In the genomic region with DNA sequence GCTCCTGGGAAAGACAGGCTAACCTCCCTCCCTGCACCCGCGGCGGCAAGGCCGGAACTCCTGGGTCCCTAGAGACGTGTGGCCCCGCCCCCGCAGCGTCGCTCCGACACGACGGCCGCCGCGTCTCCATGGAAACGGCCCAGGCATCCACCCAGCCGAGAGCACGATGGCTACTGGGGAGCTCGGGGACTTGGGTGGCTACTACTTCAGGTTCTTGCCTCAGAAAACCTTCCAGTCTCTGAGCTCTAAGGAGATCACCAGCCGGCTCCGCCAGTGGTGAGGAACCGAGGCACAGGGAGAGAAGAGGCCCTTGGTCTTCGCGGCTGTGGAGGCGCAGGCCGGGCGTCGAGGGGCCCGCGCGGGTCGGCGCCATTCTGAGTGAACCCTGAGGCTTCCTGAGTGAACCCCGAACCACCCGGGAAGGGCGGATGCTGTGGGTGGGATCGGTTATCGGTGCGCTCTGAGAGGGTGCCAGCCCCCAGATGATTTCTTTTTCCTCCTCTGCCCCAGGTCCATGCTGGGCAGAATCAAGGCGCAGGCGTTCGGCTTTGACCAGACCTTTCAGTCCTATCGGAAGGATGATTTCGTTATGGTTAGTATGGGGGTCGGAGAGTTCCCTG, we compare ENCODE assay signal across 8 cellular contexts. TPM values are rescaled to one million over a fixed set of nuclear protein-coding genes. Genes with fewer than 3 reads are reported as not detected.
DNase-seq lines count a peak whose midpoint lies in the region; ATAC-seq and TF ChIP-seq lines count a peak whose summit lies in the region.

A gene (plus strand): TSS at position 133 of the 620 bp plus-strand sequence. CDS start 34 bp downstream, at position 167.

- H3K9me3 ChIP-seq in AG04450 (ENCODE audit: control insufficient read depth, insufficient read depth, low read length) (no peaks in the 10 kb centered on the region; the same call in 1 of the 2 replicates), GM23248 (ENCODE audit: low read depth) (peaks cover 3% of the 10 kb centered on the region), esophagus muscularis mucosa (no peaks in the 10 kb centered on the region), mucosa of descending colon (no peaks in the 10 kb centered on the region)

- no peak for DNase-seq in AG04450 (ENCODE audit: low read depth, low spot score)
- peak; percentile 88 for DNase-seq in GM23248
- DNase-seq in NCI-H2171 treated with DMSO at 0.1 percent for 48 hours (lab: John Stamatoyannopoulos, UW): peak; percentile 70
- DNase-seq in activated T-cell treated with anti-CD3 and anti-CD28 coated beads for 4 hours: peak; percentile 14
- peak; percentile 93 for DNase-seq in esophagus muscularis mucosa (ENCODE audit: extremely low spot score)
- peak; percentile 83 to 87 (median 84) for DNase-seq in mucosa of descending colon
- DNase-seq in stimulated activated CD8-positive, alpha-beta memory T cell treated with anti-CD3 and anti-CD28 coated beads, Interleukin-7, amount 100 ng/mL, for 48 hours (ENCODE audit: extremely low read depth in 1 of 2, low read depth in 1 of 2): peak; percentile 7 to 50

- H3K4me3 ChIP-seq in AG04450 (ENCODE audit: low read depth, low read length) (peak within 1 kb of the TSS; percentile 65), GM23248 (peak within 1 kb of the TSS; percentile 79), esophagus muscularis mucosa (peak within 1 kb of the TSS; percentile 62 to 69 (median 64)), mucosa of descending colon (no peak within 1 kb of the TSS)

- CTCF ChIA-PET in AG04450 (lab: Charles Lee): interaction anchor here (1.4 kb wide), 1 partner anchor 40 kb away, joined by 6 read pairs; no protein-coding TSS in a partner anchor

- ATAC-seq in mucosa of descending colon: peak; percentile 94
- ATAC-seq in GM18517 (IDR thresholded peaks at IDR 0.05; ENCODE audit: unreplicated experiment): no peak

- H3K27ac ChIP-seq in AG04450 (ENCODE audit: low read depth, low read length) (peak within 1 kb of the TSS; percentile 31), GM23248 (peak within 1 kb of the TSS; percentile 79), esophagus muscularis mucosa (replicated peaks in 1 of 4) (peak within 1 kb of the TSS; percentile 71 to 82 (median 76))

- H3K9ac ChIP-seq in GM23248: peak within 1 kb of the TSS; percentile 85

- POLR2A ChIA-PET in AG04450 (lab: Yijun Ruan, JAX): interaction anchor here (0.7 kb wide), 1 partner anchor 680 kb away, joined by 10 read pairs; no protein-coding TSS in a partner anchor

- in situ Hi-C loops in GM23248 (cut with MboI): no loop called here

- H3K27me3 ChIP-seq in AG04450 (ENCODE audit: control insufficient read depth, insufficient read depth, low read length): no peaks in the 10 kb centered on the region
- no peaks in the 10 kb centered on the region for H3K27me3 ChIP-seq in GM23248 (replicated peaks; ENCODE audit: insufficient read depth)
- H3K27me3 ChIP-seq in esophagus muscularis mucosa: no peaks in the 10 kb centered on the region

- peaks cover 18% of the 10 kb centered on the region for H3F3A ChIP-seq in GM23248 (ENCODE audit: insufficient read depth)

- TF ChIP-seq POLR2A in esophagus muscularis mucosa (IDR thresholded peaks at IDR 0.05; ENCODE audit: low read depth): no peak

- no peaks in the 10 kb centered on the region for H3K79me2 ChIP-seq in GM23248 (ENCODE audit: insufficient read depth)

- H3K4me1 ChIP-seq in GM23248 (ENCODE audit: insufficient read depth) (peaks cover 16% of the 10 kb centered on the region; the same call in 1 of the 2 replicates), esophagus muscularis mucosa (peaks cover 0 to 16% (median 11%) of the 10 kb centered on the region in 4 donors), mucosa of descending colon (ENCODE audit: low read depth) (peaks cover 4% of the 10 kb centered on the region)

- H3K4me2 ChIP-seq in GM23248 (ENCODE audit: unreplicated experiment): peak within 1 kb of the TSS; percentile 99

- TF ChIP-seq CTCF in AG04450 (IDR thresholded peaks at IDR 0.05; ENCODE audit: low read depth, low read length) (no peak), esophagus muscularis mucosa (IDR thresholded peaks at IDR 0.05) (no peak), mucosa of descending colon (IDR thresholded peaks at IDR 0.05) (no peak)

- H2AFZ ChIP-seq in GM23248: peak within 1 kb of the TSS; percentile 92

- 1 to 2% methylated on average over 42 of the region's 45 CpGs for WGBS in GM23248 (ENCODE audit: low coverage in 1 of 2, low lambda C conversion rate in 2 of 2, missing lambda C conversion rate in 2 of 2), 2 experiments
- WGBS in esophagus muscularis mucosa: 6% methylated on average over 9 of the region's 45 CpGs

- H3K36me3 ChIP-seq in GM23248 (ENCODE audit: low read depth) (no peaks in the 10 kb centered on the region), esophagus muscularis mucosa (no peaks in the 10 kb centered on the region), mucosa of descending colon (ENCODE audit: low read depth) (no peaks in the 10 kb centered on the region)

- TF ChIP-seq EP300 in esophagus muscularis mucosa (IDR thresholded peaks at IDR 0.05): no peak

- H4K20me1 ChIP-seq in GM23248 (ENCODE audit: insufficient read depth): no peaks in the 10 kb centered on the region

- H3K9me2 ChIP-seq in GM23248 (ENCODE audit: insufficient read depth): no peaks in the 10 kb centered on the region

- intact Hi-C loops in esophagus muscularis mucosa (cut with DNase I) (loop anchor here (5.0 kb wide), 1 partner anchor 60 kb away; no protein-coding TSS in a partner anchor), mucosa of descending colon (cut with DNase I, micrococcal nuclease) (no loop called here)

RNA-seq across cellular contexts. Expression of the gene that starts here (rescaled TPM):
- polyA plus RNA-seq in AG04450 (2011; rRNA removed) (2.3 and 3.4 TPM in 2 replicates), GM23248 (2016; fragmentation: Nextera tagmentation; extraction: Ambion mirVana) (14.0 and 15.3 TPM in 2 replicates)
- 0.64 and 1.00 TPM in 2 replicates for polyA minus RNA-seq in AG04450 (2011; rRNA and poly(A)+ RNA removed)
- total RNA-seq in GM23248 (2014; rRNA removed; shearing (Covaris generic)): 7.3 and 10.2 TPM in 2 replicates
- total RNA-seq in esophagus muscularis mucosa (1 to 10 TPM in 3 of 4 donors, under 1 TPM in 1; 0.83 to 2.2 (median 1.6) TPM), mucosa of descending colon (1 to 10 TPM in 1 of 3 donors, under 1 TPM in 1, not detected in 1; 0.51 to 2.0 TPM)
